ENCODE assay signal across 20 cellular contexts in the genomic region with DNA sequence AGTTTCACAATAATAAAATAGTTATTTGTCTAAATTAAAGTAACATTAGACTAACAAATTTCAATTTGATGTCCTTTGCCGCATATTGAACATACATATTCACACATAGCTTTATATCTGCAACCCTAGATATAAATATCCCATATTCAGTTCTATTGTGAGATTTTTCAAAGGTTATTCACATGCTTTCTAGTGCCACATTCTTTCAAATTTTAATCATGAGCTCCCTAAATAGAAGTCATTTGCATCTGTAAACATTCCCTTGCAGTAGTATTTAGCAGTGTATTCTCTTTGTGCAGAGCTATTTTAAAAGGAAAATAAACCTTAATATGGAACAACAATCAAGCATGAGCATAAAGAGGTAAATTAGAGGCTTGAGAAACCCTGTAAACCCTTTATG.
DNase-seq lines count a peak whose midpoint lies in the region; ATAC-seq and TF ChIP-seq lines count a peak whose summit lies in the region.
"Had no signal": no experiment of that assay in that cellular context is flagged by ENCODE, and none has a peak within 500 bp of the region (broad histone marks: within the 10 kb centered on the region; RNA-seq: fewer than 3 reads in every experiment).

No MANE protein-coding gene starts in this region.

- CTCF ChIA-PET in MCF 10A (lab: Yijun Ruan, JAX) = interaction anchor here (0.5 to 1.8 kb wide), 4 partner anchors 9 to 1075 kb away, joined by 3 to 5 read pairs (median 4); no protein-coding TSS in a partner anchor
- CTCF ChIA-PET in activated CD4-positive, alpha-beta memory T cell treated with anti-CD3 and anti-CD28 coated beads for 36 hours (lab: Charles Lee) = no interaction called here

- ATAC-seq in left lung (peak; percentile 17), GM18517 (IDR thresholded peaks at IDR 0.05; ENCODE audit: unreplicated experiment) (no peak), HG03039 (IDR thresholded peaks at IDR 0.05; ENCODE audit: unreplicated experiment) (no peak)
- ATAC-seq: HCT116 had no signal

- POLR2A ChIA-PET in MCF 10A (lab: Yijun Ruan, JAX) = interaction anchor here (0.9 to 1.8 kb wide), 2 partner anchors 12 to 19 kb away, joined by 3 to 9 read pairs; no protein-coding TSS in a partner anchor
- POLR2A ChIA-PET in activated CD4-positive, alpha-beta memory T cell treated with anti-CD3 and anti-CD28 coated beads for 36 hours (lab: Charles Lee) = no interaction called here

- H3K27ac Mint-ChIP-seq in MCF 10A (ENCODE audit: low read depth, unreplicated experiment) = no peak overlapping the region
- no peak overlapping the region for H3K27ac Mint-ChIP-seq in activated CD4-positive, alpha-beta memory T cell treated with anti-CD3 and anti-CD28 coated beads for 36 hours
- H3K27ac Mint-ChIP-seq: CD4-positive, alpha-beta memory T cell had no signal

- H3K9me3 ChIP-seq in breast epithelium (no peaks in the 10 kb centered on the region), adipocyte (ENCODE audit: control insufficient read depth, low read length) (no peaks in the 10 kb centered on the region), left lung (no peaks in the 10 kb centered on the region)
- H3K9me3 ChIP-seq: BE2C had no signal

- no peaks in the 10 kb centered on the region for H3K9me3 Mint-ChIP-seq in MCF 10A (ENCODE audit: unreplicated experiment)
- no peaks in the 10 kb centered on the region for H3K9me3 Mint-ChIP-seq in activated CD4-positive, alpha-beta memory T cell treated with anti-CD3 and anti-CD28 coated beads for 36 hours
- H3K9me3 Mint-ChIP-seq: CD4-positive, alpha-beta memory T cell had no signal

- TF ChIP-seq CTCF in breast epithelium (IDR thresholded peaks at IDR 0.05) (no peak), MCF 10A (IDR thresholded peaks at IDR 0.05; ENCODE audit: unreplicated experiment) (no peak), left lung (IDR thresholded peaks at IDR 0.05) (no peak)

- BruUV-seq in MCF 10A (replicated peaks; lab: Mats Ljungman, UMichigan) = no TSS peak

- H3K36me3 Mint-ChIP-seq in MCF 10A (ENCODE audit: insufficient read depth, unreplicated experiment) = peaks cover 5% of the 10 kb centered on the region
- no peaks in the 10 kb centered on the region for H3K36me3 Mint-ChIP-seq in activated CD4-positive, alpha-beta memory T cell treated with anti-CD3 and anti-CD28 coated beads for 36 hours
- H3K36me3 Mint-ChIP-seq: CD4-positive, alpha-beta memory T cell had no signal

- peak overlapping the region; percentile 10 to 82 for H3K27ac ChIP-seq in breast epithelium
- no peak overlapping the region for H3K27ac ChIP-seq in left lung

- H3K9ac ChIP-seq in adipocyte (ENCODE audit: low read length) = no peak overlapping the region

- no peaks in the 10 kb centered on the region for H3K27me3 Mint-ChIP-seq in MCF 10A (ENCODE audit: insufficient read depth, unreplicated experiment)
- H3K27me3 Mint-ChIP-seq in activated CD4-positive, alpha-beta memory T cell treated with anti-CD3 and anti-CD28 coated beads for 36 hours = peaks cover 3% of the 10 kb centered on the region
- H3K27me3 Mint-ChIP-seq: CD4-positive, alpha-beta memory T cell had no signal

- no peaks in the 10 kb centered on the region for H3K4me1 ChIP-seq in breast epithelium
- H3K4me1 ChIP-seq in adipocyte (ENCODE audit: control insufficient read depth, insufficient read depth, low read length) = peaks cover 17% of the 10 kb centered on the region
- peaks cover 4% of the 10 kb centered on the region in 2 donors for H3K4me1 ChIP-seq in left lung

- H3K4me1 Mint-ChIP-seq in MCF 10A (ENCODE audit: insufficient read depth, unreplicated experiment) = peaks cover 24% of the 10 kb centered on the region
- H3K4me1 Mint-ChIP-seq in activated CD4-positive, alpha-beta memory T cell treated with anti-CD3 and anti-CD28 coated beads for 36 hours (ENCODE audit: low read depth) = peaks cover 2% of the 10 kb centered on the region
- H3K4me1 Mint-ChIP-seq: CD4-positive, alpha-beta memory T cell had no signal

- intact Hi-C loops in breast epithelium (cut with DNase I; ENCODE audit: low total_unique reads) (no loop called here), MCF 10A (cut with micrococcal nuclease) (no loop called here), left lung (cut with DNase I) (no loop called here)
- intact Hi-C loops in activated CD4-positive, alpha-beta memory T cell treated with anti-CD3 and anti-CD28 coated beads for 36 hours (cut with micrococcal nuclease) = no loop called here

- no peak for TF ChIP-seq POLR2A in breast epithelium (IDR thresholded peaks at IDR 0.05)

- H3K36me3 ChIP-seq in breast epithelium (no peaks in the 10 kb centered on the region), adipocyte (ENCODE audit: control insufficient read depth, insufficient read depth, low read length, severe bottlenecking) (no peaks in the 10 kb centered on the region), left lung (no peaks in the 10 kb centered on the region)
- H3K36me3 ChIP-seq: BE2C had no signal

- no peak overlapping the region for H3K4me3 ChIP-seq in breast epithelium
- peak overlapping the region; percentile 18 for H3K4me3 ChIP-seq in adipocyte (ENCODE audit: low read length)
- no peak overlapping the region for H3K4me3 ChIP-seq in left lung

- H3K27me3 ChIP-seq in breast epithelium (no peaks in the 10 kb centered on the region), adipocyte (replicated peaks; ENCODE audit: control insufficient read depth, insufficient read depth, low read length) (no peaks in the 10 kb centered on the region), left lung (no peaks in the 10 kb centered on the region)
- H3K27me3 ChIP-seq: BE2C had no signal

- no peak overlapping the region for H3K4me3 Mint-ChIP-seq in MCF 10A (ENCODE audit: unreplicated experiment)
- no peak overlapping the region for H3K4me3 Mint-ChIP-seq in activated CD4-positive, alpha-beta memory T cell treated with anti-CD3 and anti-CD28 coated beads for 36 hours
- H3K4me3 Mint-ChIP-seq: CD4-positive, alpha-beta memory T cell had no signal

- DNase-seq in breast epithelium (ENCODE audit: low spot score in 2 of 2) = no peak
- DNase-seq in MCF 10A (ENCODE audit: unreplicated experiment) = no peak
- DNase-seq in adipocyte (ENCODE audit: low read depth) = no peak
- DNase-seq in left lung = no peak
- DNase-seq in activated gamma-delta T cell treated with Interleukin-2 at 50 U/mL for 16 hours = no peak
- DNase-seq in activated CD4-positive, alpha-beta memory T cell treated with anti-CD3 and anti-CD28 coated beads for 36 hours = no peak
- DNase-seq: CD4-positive, alpha-beta memory T cell; DMS53; EL; GOT3; Kasumi-1; MM.1S; NCI-H1436 treated with DMSO at 0.1 percent for 48 hours; NCI-H748 treated with DMSO at 0.1 percent for 48 hours; NK-92 treated with Interleukin-12 subunit alpha and Interleukin-12 subunit beta, amount 100 ng/mL, for 24 hours; Right ventricle myocardium superior had no signal

Comparison
In these comparisons a context has a peak if more than half of its experiments do, and no peak if none do; other contexts are left out.
1. H3K27ac ChIP-seq: peak in breast epithelium (2 of 2); none in left lung (0 of 2).